9 cellular contexts compared by ENCODE assay signal in the genomic region with DNA sequence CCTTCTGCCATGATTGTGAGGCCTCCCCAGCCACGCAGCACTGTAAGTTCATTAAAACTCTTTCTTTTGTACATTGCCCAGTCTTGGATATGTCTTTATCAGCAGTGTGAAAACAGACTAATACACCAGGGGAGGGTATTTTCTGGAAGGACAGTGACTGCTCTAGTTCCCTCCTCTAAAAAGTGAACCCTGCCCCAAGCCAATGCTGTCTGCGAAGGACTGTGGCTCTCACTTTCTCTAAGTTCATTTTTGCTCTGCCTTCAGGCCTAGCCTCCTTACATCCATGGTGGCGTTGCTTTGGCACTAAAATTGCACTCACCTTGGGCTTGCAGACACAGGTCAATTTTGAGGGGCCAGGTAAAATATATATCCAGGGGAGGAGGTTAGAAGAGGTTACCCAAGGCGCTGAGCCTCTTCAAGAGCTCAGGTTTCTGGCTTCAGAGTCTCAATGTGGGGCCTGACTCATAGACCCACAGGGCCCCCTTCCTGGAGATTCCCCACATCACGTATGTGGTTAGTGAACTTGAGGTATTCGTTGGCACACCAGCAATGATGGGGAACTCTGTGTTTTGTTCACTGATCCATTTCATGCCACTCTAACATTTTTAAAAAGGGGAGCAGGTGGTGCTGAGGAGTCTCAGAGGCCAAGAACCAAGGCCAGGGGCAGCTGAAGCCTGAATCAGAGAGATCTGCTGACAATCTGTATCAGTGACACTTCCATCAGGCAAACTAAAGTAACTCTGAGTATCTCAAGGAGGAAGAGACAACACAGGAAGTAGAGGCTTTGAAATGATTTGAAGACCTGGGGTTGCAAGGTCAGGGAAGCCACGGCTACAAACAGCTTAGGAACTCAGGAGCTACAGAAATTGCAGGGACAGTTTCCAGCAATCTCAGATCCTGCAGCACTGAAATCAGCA.
A peak's percentile ranks its signal among the peaks of the same experiment; 100 is the strongest.
DNase-seq lines count a peak whose midpoint lies in the region; ATAC-seq and TF ChIP-seq lines count a peak whose summit lies in the region.
"Had no signal": no experiment of that assay in that cellular context is flagged by ENCODE, and none has a peak within 500 bp of the region (broad histone marks: within the 10 kb centered on the region; RNA-seq: fewer than 3 reads in every experiment).

No MANE protein-coding gene starts in this region.

- no peak overlapping the region for H3K4me2 ChIP-seq in PC-3 (ENCODE audit: low read length)

- H3K27me3 Mint-ChIP-seq in activated T-helper 2 cell treated with anti-CD3 and anti-CD28 coated beads, Interferon-gamma antibody, Interleukin-2, Interleukin-4, amounts not matched to agents 10 μg/mL and 5 μg/mL and 100 μg/mL, durations not matched to agents 14 hours and 24 hours and 36 hours (ENCODE audit: low read depth), result no peaks in the 10 kb centered on the region

- peak; percentile 76 for ATAC-seq in GM18909 (IDR thresholded peaks at IDR 0.05; ENCODE audit: poor library complexity, unreplicated experiment)
- peak; percentile 43; the same call in 1 of the 2 replicates for ATAC-seq in PC-3
- ATAC-seq in gastrocnemius medialis, result no peak

- H3K36me3 Mint-ChIP-seq in activated T-helper 2 cell treated with anti-CD3 and anti-CD28 coated beads, Interferon-gamma antibody, Interleukin-2, Interleukin-4, amounts not matched to agents 10 μg/mL and 5 μg/mL and 100 μg/mL, durations not matched to agents 14 hours and 24 hours and 36 hours (ENCODE audit: low read depth), result no peaks in the 10 kb centered on the region

- H3K9me3 ChIP-seq in PC-3 (ENCODE audit: low read length) (no peaks in the 10 kb centered on the region), gastrocnemius medialis (no peaks in the 10 kb centered on the region), HAP-1 (no peaks in the 10 kb centered on the region)

- CTCF ChIA-PET in PC-3 (lab: Charles Lee), result no interaction called here

- H3K27ac Mint-ChIP-seq in activated T-helper 2 cell treated with anti-CD3 and anti-CD28 coated beads, Interferon-gamma antibody, Interleukin-2, Interleukin-4, amounts not matched to agents 10 μg/mL and 5 μg/mL and 100 μg/mL, durations not matched to agents 14 hours and 24 hours and 36 hours, result peak overlapping the region; percentile 85

- BruUV-seq in PC-3 (replicated peaks; lab: Mats Ljungman, UMichigan), result no TSS peak

- H3F3A ChIP-seq in PC-3 (ENCODE audit: low read length, unreplicated experiment), result no peaks in the 10 kb centered on the region

- no peaks in the 10 kb centered on the region for H3K27me3 ChIP-seq in PC-3 (ENCODE audit: low read length)
- H3K27me3 ChIP-seq in gastrocnemius medialis, result no peaks in the 10 kb centered on the region
- H3K27me3 ChIP-seq in HAP-1 (ENCODE audit: low read depth), result no peaks in the 10 kb centered on the region

- TF ChIP-seq CTCF in PC-3 (conservative IDR thresholded peaks at IDR 0.05; ENCODE audit: low read depth, low read length), result no peak
- no peak for TF ChIP-seq CTCF in gastrocnemius medialis (IDR thresholded peaks at IDR 0.05 in 4 of 5, conservative IDR thresholded peaks at IDR 0.05 in 1 of 5)

- DNase-seq in PC-3, result peak; percentile 30
- peak; percentile 45 for DNase-seq in activated T-helper 2 cell treated with anti-CD3 and anti-CD28 coated beads, Interferon-gamma antibody, Interleukin-2, Interleukin-4, amounts not matched to agents 10 μg/mL and 5 μg/mL and 100 μg/mL, durations not matched to agents 14 hours and 24 hours and 36 hours (ENCODE audit: low spot score)
- DNase-seq in stimulated activated CD4-positive, alpha-beta T cell treated with anti-CD3 and anti-CD28 coated beads, TNF-alpha, amount 100 ng/mL, for 4 hours (ENCODE audit: low read depth in 3 of 3), result peak; percentile 20 to 36 (median 23)
- no peak for DNase-seq in COR-L47 (lab: John Stamatoyannopoulos, UW)
- DNase-seq in gastrocnemius medialis, result no peak
- no peak for DNase-seq in amygdala (lab: John Stamatoyannopoulos, UW)
- DNase-seq in HAP-1 (ENCODE audit: low spot score in 2 of 2), result no peak

- H3K27ac ChIP-seq in PC-3 (ENCODE audit: low read length), result no peak overlapping the region
- no peak overlapping the region for H3K27ac ChIP-seq in gastrocnemius medialis
- H3K27ac ChIP-seq: SK-N-MC had no signal

- H3K4me1 ChIP-seq in PC-3 (ENCODE audit: insufficient read depth, low read length), result peaks cover 8% of the 10 kb centered on the region; the same call in 1 of the 2 replicates
- no peaks in the 10 kb centered on the region for H3K4me1 ChIP-seq in gastrocnemius medialis
- H3K4me1 ChIP-seq in HAP-1, result no peaks in the 10 kb centered on the region

- no peaks in the 10 kb centered on the region for H4K20me1 ChIP-seq in PC-3 (ENCODE audit: low read length)

- peak overlapping the region; percentile 31 for H3K4me3 Mint-ChIP-seq in activated T-helper 2 cell treated with anti-CD3 and anti-CD28 coated beads, Interferon-gamma antibody, Interleukin-2, Interleukin-4, amounts not matched to agents 10 μg/mL and 5 μg/mL and 100 μg/mL, durations not matched to agents 14 hours and 24 hours and 36 hours (ENCODE audit: low read depth)

- H3K4me1 Mint-ChIP-seq in activated T-helper 2 cell treated with anti-CD3 and anti-CD28 coated beads, Interferon-gamma antibody, Interleukin-2, Interleukin-4, amounts not matched to agents 10 μg/mL and 5 μg/mL and 100 μg/mL, durations not matched to agents 14 hours and 24 hours and 36 hours (ENCODE audit: low read depth), result peaks cover 19% of the 10 kb centered on the region

- H3K4me3 ChIP-seq in PC-3 (ENCODE audit: low read length) (no peak overlapping the region), gastrocnemius medialis (no peak overlapping the region), HAP-1 (no peak overlapping the region)
- H3K4me3 ChIP-seq: SK-N-MC had no signal

- no peaks in the 10 kb centered on the region for H3K9me3 Mint-ChIP-seq in activated T-helper 2 cell treated with anti-CD3 and anti-CD28 coated beads, Interferon-gamma antibody, Interleukin-2, Interleukin-4, amounts not matched to agents 10 μg/mL and 5 μg/mL and 100 μg/mL, durations not matched to agents 14 hours and 24 hours and 36 hours

- TF ChIP-seq POLR2A in gastrocnemius medialis (IDR thresholded peaks at IDR 0.05), result no peak

- POLR2A ChIA-PET in PC-3 (lab: Charles Lee; ENCODE audit: unreplicated experiment), result no interaction called here

- H3K9me2 ChIP-seq in PC-3 (replicated peaks; ENCODE audit: low read length), result no peaks in the 10 kb centered on the region

- no peak overlapping the region for H3K9ac ChIP-seq in PC-3 (ENCODE audit: low read length)

- no peaks in the 10 kb centered on the region for H3K79me2 ChIP-seq in PC-3 (ENCODE audit: low read length)

- intact Hi-C loops in PC-3 (cut with micrococcal nuclease) (no loop called here), gastrocnemius medialis (cut with DNase I; ENCODE audit: low total_unique reads) (no loop called here)
- intact Hi-C loops in activated T-helper 2 cell treated with anti-CD3 and anti-CD28 coated beads, Interferon-gamma antibody, Interleukin-2, Interleukin-4, amounts not matched to agents 10 μg/mL and 5 μg/mL and 100 μg/mL, durations not matched to agents 14 hours and 24 hours and 36 hours (cut with micrococcal nuclease), result no loop called here

- no peaks in the 10 kb centered on the region for H3K36me3 ChIP-seq in PC-3 (ENCODE audit: low read depth, low read length)
- no peaks in the 10 kb centered on the region for H3K36me3 ChIP-seq in gastrocnemius medialis
- no peaks in the 10 kb centered on the region for H3K36me3 ChIP-seq in HAP-1 (replicated peaks)

- no peak overlapping the region for H2AFZ ChIP-seq in PC-3 (ENCODE audit: low read length)

- in situ Hi-C loops in gastrocnemius medialis (cut with MboI; ENCODE audit: low sequenced_read_pairs in 4 of 4), result no loop called here
- in situ Hi-C loops in HAP-1 (cut with MboI; ENCODE audit: low sequenced_read_pairs), result no loop called here

Comparison
In these comparisons a context has a peak if more than half of its experiments do, and no peak if none do; other contexts are left out.
1. ATAC-seq: peak in GM18909 (single experiment) and PC-3 (single experiment); none in gastrocnemius medialis (0 of 2).
2. DNase-seq: peak in PC-3 (single experiment), activated T-helper 2 cell treated with anti-CD3 and anti-CD28 coated beads, Interferon-gamma antibody, Interleukin-2, Interleukin-4, amounts not matched to agents 10 μg/mL and 5 μg/mL and 100 μg/mL, durations not matched to agents 14 hours and 24 hours and 36 hours (single experiment) and stimulated activated CD4-positive, alpha-beta T cell treated with anti-CD3 and anti-CD28 coated beads, TNF-alpha, amount 100 ng/mL, for 4 hours (3 of 3); none in COR-L47 (single experiment), gastrocnemius medialis (0 of 2), amygdala (0 of 56) and HAP-1 (0 of 2).